Comparison of ENCODE assay signal across 14 cellular contexts in genomic region chr20:48669946-48670630, GRCh38.
DNase-seq lines count a peak whose midpoint lies in the region; ATAC-seq and TF ChIP-seq lines count a peak whose summit lies in the region.
"Had no signal": no experiment of that assay in that cellular context is flagged by ENCODE, and none has a peak within 500 bp of the region (broad histone marks: within the 10 kb centered on the region; RNA-seq: fewer than 3 reads in every experiment).

No MANE protein-coding gene starts in this region.

- no peaks in the 10 kb centered on the region for H3K9me3 Mint-ChIP-seq in activated naive CD4-positive, alpha-beta T cell treated with anti-CD3 and anti-CD28 coated beads, Interleukin-2, amount 10 ng/mL, durations not matched to agents 7 days and 5 days
- peaks cover 3% of the 10 kb centered on the region for H3K9me3 Mint-ChIP-seq in endothelial cell (ENCODE audit: unreplicated experiment)
- no peaks in the 10 kb centered on the region for H3K9me3 Mint-ChIP-seq in stimulated activated effector memory CD8-positive, alpha-beta T cell treated with anti-CD3 and anti-CD28 coated beads, Interleukin-12 subunit alpha, Interleukin-12 subunit beta, amount 100 ng/mL, for 72 hours
- H3K9me3 Mint-ChIP-seq in HFFc6, result peaks cover 4% of the 10 kb centered on the region; the same call in 1 of the 2 replicates
- H3K9me3 Mint-ChIP-seq: activated CD4-positive, alpha-beta T cell treated with anti-CD3 and anti-CD28 coated beads, Interleukin-2, amount 10 ng/mL, durations not matched to agents 24 days and 14 days; type B pancreatic cell had no signal

- no peak for TF ChIP-seq CTCF in endothelial cell (IDR thresholded peaks at IDR 0.05; ENCODE audit: unreplicated experiment)
- no peak for TF ChIP-seq CTCF in colonic mucosa (IDR thresholded peaks at IDR 0.05)
- no peak for TF ChIP-seq CTCF in HFFc6 (IDR thresholded peaks at IDR 0.05)

- no peak overlapping the region for H3K27ac ChIP-seq in colonic mucosa
- H3K27ac ChIP-seq: epithelial cell of prostate had no signal

- H3K4me3 ChIP-seq in colonic mucosa, result no peak overlapping the region

- H3K4me1 Mint-ChIP-seq in activated naive CD4-positive, alpha-beta T cell treated with anti-CD3 and anti-CD28 coated beads, Interleukin-2, amount 10 ng/mL, durations not matched to agents 7 days and 5 days, result no peaks in the 10 kb centered on the region
- H3K4me1 Mint-ChIP-seq in endothelial cell (ENCODE audit: unreplicated experiment), result peaks cover 30% of the 10 kb centered on the region
- H3K4me1 Mint-ChIP-seq in stimulated activated effector memory CD8-positive, alpha-beta T cell treated with anti-CD3 and anti-CD28 coated beads, Interleukin-12 subunit alpha, Interleukin-12 subunit beta, amount 100 ng/mL, for 72 hours, result peaks cover 38% of the 10 kb centered on the region
- H3K4me1 Mint-ChIP-seq in HFFc6 (ENCODE audit: low read depth), result 0 out of 2 replicates have a peak, but pooled peaks cover 4% of the 10 kb centered on the region

- H3K36me3 ChIP-seq in colonic mucosa, result no peaks in the 10 kb centered on the region

- CTCF ChIA-PET in activated naive CD4-positive, alpha-beta T cell treated with anti-CD3 and anti-CD28 coated beads, Interleukin-2, amount 10 ng/mL, durations not matched to agents 7 days and 5 days (lab: Charles Lee), result no interaction called here

- no peak overlapping the region for H3K9ac ChIP-seq in colonic mucosa (ENCODE audit: low read depth in 2 of 2, low read length in 2 of 2)

- H3K27me3 ChIP-seq in colonic mucosa, result no peaks in the 10 kb centered on the region

- H3K9me3 ChIP-seq in colonic mucosa, result no peaks in the 10 kb centered on the region

- peaks cover 51% of the 10 kb centered on the region for H3K36me3 Mint-ChIP-seq in activated naive CD4-positive, alpha-beta T cell treated with anti-CD3 and anti-CD28 coated beads, Interleukin-2, amount 10 ng/mL, durations not matched to agents 7 days and 5 days
- H3K36me3 Mint-ChIP-seq in endothelial cell (ENCODE audit: low read depth, unreplicated experiment), result peaks cover 70% of the 10 kb centered on the region
- H3K36me3 Mint-ChIP-seq in stimulated activated effector memory CD8-positive, alpha-beta T cell treated with anti-CD3 and anti-CD28 coated beads, Interleukin-12 subunit alpha, Interleukin-12 subunit beta, amount 100 ng/mL, for 72 hours, result peaks cover 77% of the 10 kb centered on the region
- H3K36me3 Mint-ChIP-seq in HFFc6 (ENCODE audit: low read depth), result 0 out of 2 replicates have a peak, but pooled peaks cover 4% of the 10 kb centered on the region
- H3K36me3 Mint-ChIP-seq: type B pancreatic cell had no signal

- H3K27me3 Mint-ChIP-seq in activated naive CD4-positive, alpha-beta T cell treated with anti-CD3 and anti-CD28 coated beads, Interleukin-2, amount 10 ng/mL, durations not matched to agents 7 days and 5 days, result no peaks in the 10 kb centered on the region
- peaks cover 34% of the 10 kb centered on the region for H3K27me3 Mint-ChIP-seq in endothelial cell (ENCODE audit: unreplicated experiment)
- peaks cover 11% of the 10 kb centered on the region for H3K27me3 Mint-ChIP-seq in HFFc6 (ENCODE audit: insufficient read depth)
- H3K27me3 Mint-ChIP-seq: activated CD4-positive, alpha-beta T cell treated with anti-CD3 and anti-CD28 coated beads, Interleukin-2, amount 10 ng/mL, durations not matched to agents 24 days and 14 days had no signal

- DNase-seq in activated naive CD4-positive, alpha-beta T cell treated with anti-CD3 and anti-CD28 coated beads, Interleukin-2, amount 10 ng/mL, durations not matched to agents 7 days and 5 days, result no peak
- DNase-seq in activated naive CD4-positive, alpha-beta T cell (lab: John Stamatoyannopoulos, UW), result no peak
- DNase-seq in SKM-1 (lab: John Stamatoyannopoulos, UW; ENCODE audit: unreplicated experiment) (peak; percentile 24), endothelial cell (ENCODE audit: low spot score) (no peak), left colon (no peak), colonic mucosa (no peak), HFFc6 (no peak)
- no peak for DNase-seq in stimulated activated effector memory CD8-positive, alpha-beta T cell treated with anti-CD3 and anti-CD28 coated beads, Interleukin-12 subunit alpha, Interleukin-12 subunit beta, amount 100 ng/mL, for 72 hours (ENCODE audit: low spot score in 2 of 2)
- DNase-seq: activated CD4-positive, alpha-beta T cell treated with anti-CD3 and anti-CD28 coated beads, Interleukin-2, amount 10 ng/mL, durations not matched to agents 24 days and 14 days; HCEC 1CT; mesendoderm; stimulated activated CD4-positive, alpha-beta T cell treated with anti-CD3 and anti-CD28 coated beads, Interleukin-4, amount 100 ng/mL, for 1 hour had no signal

- intact Hi-C loops in left colon (cut with DNase I, micrococcal nuclease), result no loop called here
- intact Hi-C loops in colonic mucosa (cut with DNase I), result no loop called here

- H3K4me3 Mint-ChIP-seq in activated naive CD4-positive, alpha-beta T cell treated with anti-CD3 and anti-CD28 coated beads, Interleukin-2, amount 10 ng/mL, durations not matched to agents 7 days and 5 days, result no peak overlapping the region
- H3K4me3 Mint-ChIP-seq in endothelial cell (ENCODE audit: unreplicated experiment) (peak overlapping the region; percentile 48), HFFc6 (no peak overlapping the region)
- no peak overlapping the region for H3K4me3 Mint-ChIP-seq in stimulated activated effector memory CD8-positive, alpha-beta T cell treated with anti-CD3 and anti-CD28 coated beads, Interleukin-12 subunit alpha, Interleukin-12 subunit beta, amount 100 ng/mL, for 72 hours
- H3K4me3 Mint-ChIP-seq: activated CD4-positive, alpha-beta T cell treated with anti-CD3 and anti-CD28 coated beads, Interleukin-2, amount 10 ng/mL, durations not matched to agents 24 days and 14 days; type B pancreatic cell had no signal

- H3K4me1 ChIP-seq in colonic mucosa, result no peaks in the 10 kb centered on the region

- peak overlapping the region; percentile 64 for H3K27ac Mint-ChIP-seq in activated naive CD4-positive, alpha-beta T cell treated with anti-CD3 and anti-CD28 coated beads, Interleukin-2, amount 10 ng/mL, durations not matched to agents 7 days and 5 days
- H3K27ac Mint-ChIP-seq in endothelial cell (ENCODE audit: unreplicated experiment) (no peak overlapping the region), HFFc6 (no peak overlapping the region)
- H3K27ac Mint-ChIP-seq in stimulated activated effector memory CD8-positive, alpha-beta T cell treated with anti-CD3 and anti-CD28 coated beads, Interleukin-12 subunit alpha, Interleukin-12 subunit beta, amount 100 ng/mL, for 72 hours, result peak overlapping the region; percentile 93
- H3K27ac Mint-ChIP-seq: activated CD4-positive, alpha-beta T cell treated with anti-CD3 and anti-CD28 coated beads, Interleukin-2, amount 10 ng/mL, durations not matched to agents 24 days and 14 days; type B pancreatic cell had no signal

- ATAC-seq in stimulated activated effector memory CD8-positive, alpha-beta T cell treated with anti-CD3 and anti-CD28 coated beads, Interleukin-12 subunit alpha, Interleukin-12 subunit beta, amount 100 ng/mL, for 72 hours, result no peak
- no peak for ATAC-seq in left colon

Comparison
In these comparisons a context has a peak if more than half of its experiments do, and no peak if none do; other contexts are left out.
1. H3K27ac Mint-ChIP-seq: peak in activated naive CD4-positive, alpha-beta T cell treated with anti-CD3 and anti-CD28 coated beads, Interleukin-2, amount 10 ng/mL, durations not matched to agents 7 days and 5 days (single experiment) and stimulated activated effector memory CD8-positive, alpha-beta T cell treated with anti-CD3 and anti-CD28 coated beads, Interleukin-12 subunit alpha, Interleukin-12 subunit beta, amount 100 ng/mL, for 72 hours (single experiment); none in endothelial cell (single experiment) and HFFc6 (single experiment).